ENCODE assay signal across 8 cellular contexts in genomic region chr13:74132152-74132767, GRCh38. TPM values are rescaled to one million over a fixed set of nuclear protein-coding genes. Genes with fewer than 3 reads are reported as not detected.
DNase-seq lines count a peak whose midpoint lies in the region; ATAC-seq and TF ChIP-seq lines count a peak whose summit lies in the region.

No MANE protein-coding gene starts in this region.

- BruUV-seq in MCF 10A (replicated peaks; lab: Mats Ljungman, UMichigan) = TSS peak; percentile 15

- CTCF ChIA-PET in CD8-positive, alpha-beta T cell (lab: Charles Lee) = interaction anchor here (0.6 to 13.9 kb wide), 7 partner anchors 36 to 283 kb away, joined by 3 to 128 read pairs (median 4); no protein-coding TSS in a partner anchor
- CTCF ChIA-PET in MCF 10A (lab: Yijun Ruan, JAX) = interaction anchor here (1.3 kb wide), 1 partner anchor 1088 kb away, joined by 3 read pairs; no protein-coding TSS in a partner anchor

- H3K9me3 Mint-ChIP-seq in CD8-positive, alpha-beta T cell = no peaks in the 10 kb centered on the region
- no peaks in the 10 kb centered on the region for H3K9me3 Mint-ChIP-seq in MCF 10A (ENCODE audit: unreplicated experiment)

- TF ChIP-seq POLR2A in transverse colon (IDR thresholded peaks at IDR 0.05) = no peak

- no peaks in the 10 kb centered on the region for H3K9me3 ChIP-seq in CD8-positive, alpha-beta T cell (ENCODE audit: low read length)
- no peaks in the 10 kb centered on the region for H3K9me3 ChIP-seq in transverse colon

- peak in 3 of 7 experiments; percentile 32 to 65 (median 33) for DNase-seq in CD8-positive, alpha-beta T cell
- DNase-seq in NCI-H82 (lab: John Stamatoyannopoulos, UW) (peak; percentile 56), MCF 10A (ENCODE audit: unreplicated experiment) (peak; percentile 62), medulla oblongata (ENCODE audit: extremely low spot score) (peak; percentile 58), transverse colon (no peak), iPS-NIHi7 (ENCODE audit: extremely low spot score) (no peak), OCI-M2 (lab: John Stamatoyannopoulos, UW; ENCODE audit: unreplicated experiment) (no peak), NCI-H1092 treated with DMSO at 0.1 percent for 48 hours (lab: John Stamatoyannopoulos, UW) (no peak)

- no peak for TF ChIP-seq CTCF in CD8-positive, alpha-beta T cell (IDR thresholded peaks at IDR 0.05)
- TF ChIP-seq CTCF in MCF 10A (IDR thresholded peaks at IDR 0.05; ENCODE audit: unreplicated experiment) = no peak
- TF ChIP-seq CTCF in transverse colon (IDR thresholded peaks at IDR 0.05) = no peak

- intact Hi-C loops in CD8-positive, alpha-beta T cell (cut with DNase I, micrococcal nuclease) = loop anchor here (2.0 to 10.0 kb wide), 13 partner anchors 40 to 1405 kb away; partner anchors contain the start of genes BORA (in 1 of the 2), KLF5 (in 1 of the 2) and MZT1 (in 1 of the 2)
- intact Hi-C loops in MCF 10A (cut with micrococcal nuclease) (loop anchor here (5.0 to 10.0 kb wide), 4 partner anchors 195 to 1123 kb away; no protein-coding TSS in a partner anchor), transverse colon (cut with DNase I; ENCODE audit: low total_unique reads) (no loop called here)

- peak overlapping the region; percentile 99 for H3K27ac Mint-ChIP-seq in CD8-positive, alpha-beta T cell
- no peak overlapping the region for H3K27ac Mint-ChIP-seq in MCF 10A (ENCODE audit: low read depth, unreplicated experiment)

- 12 to 43% methylated on average over 17 of the region's 17 CpGs for WGBS in transverse colon (ENCODE audit: low coverage in 1 of 2), 2 donors

- peak overlapping the region; percentile 98 for H3K27ac ChIP-seq in CD8-positive, alpha-beta T cell (ENCODE audit: low read depth, low read length)
- H3K27ac ChIP-seq in transverse colon = peak overlapping the region; percentile 92 to 99 (median 96)

- H3K4me1 Mint-ChIP-seq in CD8-positive, alpha-beta T cell (ENCODE audit: low read depth) = peaks cover 47% of the 10 kb centered on the region
- H3K4me1 Mint-ChIP-seq in MCF 10A (ENCODE audit: insufficient read depth, unreplicated experiment) = peaks cover 24% of the 10 kb centered on the region

- H3K4me3 ChIP-seq in CD8-positive, alpha-beta T cell (ENCODE audit: low read depth, low read length) = peak overlapping the region; percentile 95
- H3K4me3 ChIP-seq in transverse colon = peak overlapping the region; percentile 60 to 94 (median 78)

- no peak for TF ChIP-seq EP300 in transverse colon (IDR thresholded peaks at IDR 0.05; ENCODE audit: low read depth)

- H3K27me3 ChIP-seq in CD8-positive, alpha-beta T cell (ENCODE audit: insufficient read depth, low read length) = no peaks in the 10 kb centered on the region
- H3K27me3 ChIP-seq in transverse colon = no peaks in the 10 kb centered on the region

- ATAC-seq in CD8-positive, alpha-beta T cell = peak; percentile 8

- H3K4me3 Mint-ChIP-seq in CD8-positive, alpha-beta T cell = peak overlapping the region; percentile 95
- H3K4me3 Mint-ChIP-seq in MCF 10A (ENCODE audit: unreplicated experiment) = no peak overlapping the region

- in situ Hi-C loops in transverse colon (cut with MboI; ENCODE audit: low pct_ligation_motif_present in 1 of 4, low pct_unique_long_range_greater_than_20kb in 1 of 4, low sequenced_read_pairs in 3 of 4) = no loop called here

- H3K4me1 ChIP-seq in CD8-positive, alpha-beta T cell (ENCODE audit: insufficient read depth, low read length) = peaks cover 38% of the 10 kb centered on the region
- peaks cover 7 to 47% (median 22%) of the 10 kb centered on the region in 4 donors for H3K4me1 ChIP-seq in transverse colon

- H3K36me3 ChIP-seq in CD8-positive, alpha-beta T cell (ENCODE audit: insufficient read depth, low read length) = no peaks in the 10 kb centered on the region
- no peaks in the 10 kb centered on the region for H3K36me3 ChIP-seq in transverse colon

- POLR2A ChIA-PET in CD8-positive, alpha-beta T cell (lab: Charles Lee) = interaction anchor here (0.7 to 6.1 kb wide), 24 partner anchors 7 to 367 kb away, joined by 3 to 104 read pairs (median 3); no protein-coding TSS in a partner anchor
- POLR2A ChIA-PET in MCF 10A (lab: Yijun Ruan, JAX) = interaction anchor here (0.6 to 1.4 kb wide), 5 partner anchors 36 to 1200 kb away, joined by 3 to 4 read pairs (median 3); no protein-coding TSS in a partner anchor

- H3K27me3 Mint-ChIP-seq in CD8-positive, alpha-beta T cell (ENCODE audit: low read depth) = no peaks in the 10 kb centered on the region
- H3K27me3 Mint-ChIP-seq in MCF 10A (ENCODE audit: insufficient read depth, unreplicated experiment) = no peaks in the 10 kb centered on the region

- peaks cover 17% of the 10 kb centered on the region for H3K36me3 Mint-ChIP-seq in CD8-positive, alpha-beta T cell
- H3K36me3 Mint-ChIP-seq in MCF 10A (ENCODE audit: insufficient read depth, unreplicated experiment) = peaks cover 6% of the 10 kb centered on the region

RNA-seq across cellular contexts. Expression of gene KLF12, which starts 1.9 kb away (rescaled TPM):
- total RNA-seq in CD8-positive, alpha-beta T cell = 10 to 100 TPM; 59.5 to 64.7 TPM
- 7.2 and 10.0 TPM in 2 replicates for total RNA-seq in MCF 10A (2022)
- total RNA-seq in transverse colon = 10 to 100 TPM in 2 of 4 donors, 1 to 10 TPM in 2; 4.1 to 17.7 (median 8.2) TPM

Comparison
In these comparisons a context has a peak if more than half of its experiments do, and no peak if none do; other contexts are left out.
1. DNase-seq: peak in NCI-H82 (single experiment), MCF 10A (single experiment) and medulla oblongata (single experiment); none in transverse colon (single experiment), iPS-NIHi7 (single experiment), OCI-M2 (single experiment) and NCI-H1092 treated with DMSO at 0.1 percent for 48 hours (single experiment).